In the genomic region with DNA sequence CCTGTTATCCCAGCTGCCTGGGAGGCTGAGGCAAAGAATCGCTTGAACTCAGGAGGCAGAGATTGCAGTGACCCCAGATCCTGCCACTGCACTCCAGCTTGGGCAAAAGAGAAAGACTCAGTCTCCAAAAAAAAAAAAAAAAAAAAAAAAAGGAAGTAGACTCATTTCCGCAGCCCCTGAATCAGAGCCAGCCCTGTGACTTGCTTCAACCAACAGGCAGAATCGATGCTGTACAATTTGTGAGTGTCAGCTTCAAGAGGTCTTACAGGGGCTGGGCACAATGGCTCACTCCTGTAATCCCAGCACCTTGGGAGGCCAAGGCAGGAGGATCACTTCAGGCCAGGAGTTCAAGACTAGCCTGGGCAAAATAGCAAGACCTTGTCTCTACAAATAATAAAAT, we compare ENCODE assay signal across 16 cellular contexts. TPM values are rescaled to one million over a fixed set of nuclear protein-coding genes. Genes with fewer than 3 reads are reported as not detected.
DNase-seq lines count a peak whose midpoint lies in the region; ATAC-seq and TF ChIP-seq lines count a peak whose summit lies in the region.
"Had no signal": no experiment of that assay in that cellular context is flagged by ENCODE, and none has a peak within 500 bp of the region (broad histone marks: within the 10 kb centered on the region; RNA-seq: fewer than 3 reads in every experiment).

No MANE protein-coding gene starts in this region.

- no peak overlapping the region for H3K4me3 Mint-ChIP-seq in activated CD8-positive, alpha-beta T cell treated with anti-CD3 and anti-CD28 coated beads, Interleukin-2, amount 10 ng/mL, durations not matched to agents 7 days and 5 days
- no peak overlapping the region for H3K4me3 Mint-ChIP-seq in T-cell
- H3K4me3 Mint-ChIP-seq: T-helper 1 cell treated with Interleukin-12 subunit alpha and Interleukin-12 subunit beta and Interleukin-4 antibody, amounts not matched to agents 30 μg/mL and 1 μg/mL, for 36 hours had no signal

- H3K4me1 Mint-ChIP-seq in activated CD8-positive, alpha-beta T cell treated with anti-CD3 and anti-CD28 coated beads, Interleukin-2, amount 10 ng/mL, durations not matched to agents 7 days and 5 days (ENCODE audit: low read depth) = peaks cover 12% of the 10 kb centered on the region
- H3K4me1 Mint-ChIP-seq in T-cell = peaks cover 11 to 17% (median 12%) of the 10 kb centered on the region in 3 donors

- H4K20me1 ChIP-seq in Loucy (ENCODE audit: insufficient read depth, low read length, poor library complexity, severe bottlenecking) = peaks cover 82% of the 10 kb centered on the region

- no peak for ATAC-seq in activated CD8-positive, alpha-beta T cell treated with anti-CD3 and anti-CD28 coated beads, Interleukin-2, amount 10 ng/mL, durations not matched to agents 7 days and 5 days
- ATAC-seq in T-cell (replicated peaks in 1 of 4) (no peak), HG03175 (IDR thresholded peaks at IDR 0.05; ENCODE audit: unreplicated experiment) (no peak)
- ATAC-seq: left lobe of liver had no signal

- no peaks in the 10 kb centered on the region for H3K9me3 ChIP-seq in Loucy (ENCODE audit: insufficient read depth, low read depth, low read length)

- TF ChIP-seq CTCF in Loucy (conservative IDR thresholded peaks at IDR 0.05; ENCODE audit: low read length) = no peak

- peaks cover 3% of the 10 kb centered on the region for H3F3A ChIP-seq in Loucy (ENCODE audit: low read depth)

- H3K4me1 ChIP-seq in Loucy (ENCODE audit: insufficient read depth, low read length, poor library complexity, severe bottlenecking) = peaks cover 43% of the 10 kb centered on the region

- no peak overlapping the region for H2AFZ ChIP-seq in Loucy (ENCODE audit: low read length)

- H3K9me3 Mint-ChIP-seq in activated CD8-positive, alpha-beta T cell treated with anti-CD3 and anti-CD28 coated beads, Interleukin-2, amount 10 ng/mL, durations not matched to agents 7 days and 5 days (ENCODE audit: insufficient read depth) = no peaks in the 10 kb centered on the region
- no peaks in the 10 kb centered on the region for H3K9me3 Mint-ChIP-seq in T-cell
- H3K9me3 Mint-ChIP-seq: T-helper 1 cell treated with Interleukin-12 subunit alpha and Interleukin-12 subunit beta and Interleukin-4 antibody, amounts not matched to agents 30 μg/mL and 1 μg/mL, for 36 hours had no signal

- H3K9me2 ChIP-seq in Loucy (replicated peaks; ENCODE audit: low read depth, low read length) = no peaks in the 10 kb centered on the region

- CTCF ChIA-PET in activated CD8-positive, alpha-beta T cell treated with anti-CD3 and anti-CD28 coated beads, Interleukin-2, amount 10 ng/mL, durations not matched to agents 7 days and 5 days (lab: Charles Lee) = no interaction called here
- CTCF ChIA-PET in T-cell (lab: Charles Lee) = no interaction called here

- peak; percentile 31 to 36 for DNase-seq in NOMO-1 (lab: John Stamatoyannopoulos, UW; ENCODE audit: unreplicated experiment in 2 of 2)
- DNase-seq in NOMO-1 treated with dmso at 0.1 percent for 144 hours (lab: John Stamatoyannopoulos, UW; ENCODE audit: unreplicated experiment) = no peak
- peak; percentile 28 for DNase-seq in activated CD8-positive, alpha-beta T cell treated with anti-CD3 and anti-CD28 coated beads, Interleukin-2, amount 10 ng/mL, durations not matched to agents 7 days and 5 days
- DNase-seq in kidney tubule cell (ENCODE audit: low spot score) = peak; percentile 19
- DNase-seq in T-cell = no peak
- DNase-seq in mucosa of gallbladder (ENCODE audit: low spot score) = no peak
- DNase-seq: Calu3, cortex of kidney, glutamatergic neuron, small intestine, trophoblast cell had no signal

- H3K79me2 ChIP-seq in Loucy (ENCODE audit: insufficient read depth, low read length) = peaks cover 96% of the 10 kb centered on the region

- peak overlapping the region; percentile 54 for H3K9ac ChIP-seq in Loucy (ENCODE audit: low read depth, low read length, poor library complexity, severe bottlenecking)

- no peaks in the 10 kb centered on the region for H3K27me3 Mint-ChIP-seq in activated CD8-positive, alpha-beta T cell treated with anti-CD3 and anti-CD28 coated beads, Interleukin-2, amount 10 ng/mL, durations not matched to agents 7 days and 5 days (ENCODE audit: low read depth)
- no peaks in the 10 kb centered on the region for H3K27me3 Mint-ChIP-seq in T-cell

- H3K36me3 Mint-ChIP-seq in activated CD8-positive, alpha-beta T cell treated with anti-CD3 and anti-CD28 coated beads, Interleukin-2, amount 10 ng/mL, durations not matched to agents 7 days and 5 days (ENCODE audit: low read depth) = peaks cover 4% of the 10 kb centered on the region
- H3K36me3 Mint-ChIP-seq in T-cell = peaks cover 5% of the 10 kb centered on the region

- peak overlapping the region; percentile 46 for H3K27ac Mint-ChIP-seq in activated CD8-positive, alpha-beta T cell treated with anti-CD3 and anti-CD28 coated beads, Interleukin-2, amount 10 ng/mL, durations not matched to agents 7 days and 5 days
- no peak overlapping the region for H3K27ac Mint-ChIP-seq in T-cell
- H3K27ac Mint-ChIP-seq: T-helper 1 cell treated with Interleukin-12 subunit alpha and Interleukin-12 subunit beta and Interleukin-4 antibody, amounts not matched to agents 30 μg/mL and 1 μg/mL, for 36 hours had no signal

- POLR2A ChIA-PET in activated CD8-positive, alpha-beta T cell treated with anti-CD3 and anti-CD28 coated beads, Interleukin-2, amount 10 ng/mL, durations not matched to agents 7 days and 5 days (lab: Charles Lee) = interaction anchor here (0.6 kb wide), 1 partner anchor 258 kb away, joined by 3 read pairs; no protein-coding TSS in a partner anchor
- POLR2A ChIA-PET in T-cell (lab: Charles Lee) = no interaction called here

- no peaks in the 10 kb centered on the region for H3K27me3 ChIP-seq in Loucy (ENCODE audit: insufficient read depth, low read length, poor library complexity, severe bottlenecking)

- peak overlapping the region; percentile 33 for H3K4me3 ChIP-seq in Loucy (ENCODE audit: low read length, poor library complexity, severe bottlenecking)

- peak overlapping the region; percentile 70 for H3K4me2 ChIP-seq in Loucy (ENCODE audit: low read depth, low read length, poor library complexity, severe bottlenecking)

- peaks cover 45% of the 10 kb centered on the region; the same call in 1 of the 2 replicates for H3K36me3 ChIP-seq in Loucy (ENCODE audit: insufficient read depth, low read length)

RNA-seq across cellular contexts. Expression of gene ANKRD27, which starts 12.8 kb away (rescaled TPM):
- 10 to 100 TPM; 45.1 to 45.3 TPM for total RNA-seq in activated CD8-positive, alpha-beta T cell treated with anti-CD3 and anti-CD28 coated beads, Interleukin-2, amount 10 ng/mL, durations not matched to agents 7 days and 5 days
- total RNA-seq in T-cell (10 to 100 TPM; 32.1 to 49.7 (median 42.7) TPM), mucosa of gallbladder (24.1 TPM)

RNA-seq across cellular contexts. Expression of gene RGS9BP, which starts 13.5 kb away (rescaled TPM):
- total RNA-seq in activated CD8-positive, alpha-beta T cell treated with anti-CD3 and anti-CD28 coated beads, Interleukin-2, amount 10 ng/mL, durations not matched to agents 7 days and 5 days = under 1 TPM; 0.34 to 0.37 TPM
- total RNA-seq in T-cell (under 1 TPM; 0.18 to 0.82 (median 0.51) TPM), mucosa of gallbladder (0.20 TPM)

RNA-seq across cellular contexts. Expression of gene NUDT19, which starts 29.4 kb away (rescaled TPM):
- 10 to 100 TPM; 12.9 to 14.3 TPM for total RNA-seq in activated CD8-positive, alpha-beta T cell treated with anti-CD3 and anti-CD28 coated beads, Interleukin-2, amount 10 ng/mL, durations not matched to agents 7 days and 5 days
- 10 to 100 TPM in 4 of 5 donors, 1 to 10 TPM in 1; 9.6 to 14.7 (median 11.5) TPM for total RNA-seq in T-cell
- total RNA-seq in mucosa of gallbladder = 7.9 TPM

RNA-seq across cellular contexts. Expression of gene TDRD12, which starts 57.4 kb away (rescaled TPM):
- under 1 TPM; 0.10 to 0.21 TPM for total RNA-seq in activated CD8-positive, alpha-beta T cell treated with anti-CD3 and anti-CD28 coated beads, Interleukin-2, amount 10 ng/mL, durations not matched to agents 7 days and 5 days
- total RNA-seq in T-cell (1 to 10 TPM in 2 of 5 donors, under 1 TPM in 3; 0.36 to 1.0 (median 0.63) TPM), mucosa of gallbladder (1.4 TPM)
- total RNA-seq: activated CD8-positive, alpha-beta memory T cell treated with anti-CD3 and anti-CD28 coated beads for 36 hours; left lobe of liver had no signal

Comparison
In these comparisons a context has a peak if more than half of its experiments do, and no peak if none do; other contexts are left out.
1. DNase-seq: peak in NOMO-1 (2 of 2), activated CD8-positive, alpha-beta T cell treated with anti-CD3 and anti-CD28 coated beads, Interleukin-2, amount 10 ng/mL, durations not matched to agents 7 days and 5 days (single experiment) and kidney tubule cell (single experiment); none in NOMO-1 treated with dmso at 0.1 percent for 144 hours (single experiment), T-cell (0 of 34) and mucosa of gallbladder (single experiment).